In the genomic region with DNA sequence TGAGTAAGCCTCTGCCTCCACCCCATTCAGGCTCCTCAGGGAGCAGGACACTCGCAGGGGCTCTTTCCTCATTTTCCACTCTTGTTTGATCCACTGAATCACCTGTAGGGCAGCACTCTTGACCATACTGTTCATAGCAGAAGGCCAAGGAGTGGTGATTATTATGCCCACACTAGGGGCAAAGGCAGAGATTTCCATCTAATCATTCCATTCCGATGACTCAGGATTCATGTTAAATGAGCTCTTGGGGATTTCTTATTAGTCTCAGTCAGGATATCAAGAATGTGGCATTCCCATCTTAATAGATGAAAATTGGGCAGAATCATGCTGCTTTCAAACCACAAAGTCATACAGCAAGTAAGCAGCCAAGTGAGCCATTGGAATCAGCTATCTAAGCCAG, we compare ENCODE assay signal across 21 cellular contexts.
"Had no signal": no experiment of that assay in that cellular context is flagged by ENCODE, and none has a peak within 500 bp of the region (broad histone marks: within the 10 kb centered on the region; RNA-seq: fewer than 3 reads in every experiment).

No MANE protein-coding gene starts in this region.

- H3K27ac Mint-ChIP-seq: naive thymus-derived CD8-positive, alpha-beta T cell had no signal

- H3K4me3 ChIP-seq: esophagus squamous epithelium, hepatocyte, lung, mucosa of descending colon, right atrium auricular region, sigmoid colon, stomach, thoracic aorta, transverse colon had no signal

- H3K4me3 Mint-ChIP-seq: naive thymus-derived CD8-positive, alpha-beta T cell had no signal

- H3K36me3 Mint-ChIP-seq: naive thymus-derived CD8-positive, alpha-beta T cell had no signal

- H3K27ac ChIP-seq: hepatocyte, neutrophil, right atrium auricular region, sigmoid colon, stomach, thoracic aorta, transverse colon had no signal

- H3K79me2 ChIP-seq: hepatocyte had no signal

- H3K9me3 ChIP-seq: mucosa of descending colon, neutrophil, sigmoid colon, thoracic aorta, transverse colon had no signal

- H3K4me1 Mint-ChIP-seq: naive thymus-derived CD8-positive, alpha-beta T cell had no signal

- H3K36me3 ChIP-seq: esophagus squamous epithelium, neutrophil, right atrium auricular region, sigmoid colon, stomach, thoracic aorta, transverse colon had no signal

- H2AFZ ChIP-seq: hepatocyte had no signal

- H3K27me3 ChIP-seq: esophagus squamous epithelium, hepatocyte, neutrophil, right atrium auricular region, sigmoid colon, transverse colon had no signal

- H3K4me2 ChIP-seq: hepatocyte had no signal

- H3K4me1 ChIP-seq: right atrium auricular region, sigmoid colon, stomach, transverse colon had no signal

- ATAC-seq: left colon; left ventricle myocardium superior; mucosa of descending colon; naive thymus-derived CD8-positive, alpha-beta T cell had no signal

- DNase-seq: effector memory CD4-positive, alpha-beta T cell; esophagus squamous epithelium; foreskin fibroblast; kidney; left colon; left ventricle myocardium superior; mucosa of descending colon; naive thymus-derived CD8-positive, alpha-beta T cell; posterior cingulate gyrus; sigmoid colon; small intestine; stimulated activated CD4-positive, alpha-beta T cell treated with anti-CD3 and anti-CD28 coated beads, Interleukin-12 subunit alpha, Interleukin-12 subunit beta, amount 100 ng/mL, for 4 hours; stimulated activated naive CD4-positive, alpha-beta T cell; stomach; substantia nigra; transverse colon had no signal
